8 cellular contexts compared by ENCODE assay signal in the genomic region with DNA sequence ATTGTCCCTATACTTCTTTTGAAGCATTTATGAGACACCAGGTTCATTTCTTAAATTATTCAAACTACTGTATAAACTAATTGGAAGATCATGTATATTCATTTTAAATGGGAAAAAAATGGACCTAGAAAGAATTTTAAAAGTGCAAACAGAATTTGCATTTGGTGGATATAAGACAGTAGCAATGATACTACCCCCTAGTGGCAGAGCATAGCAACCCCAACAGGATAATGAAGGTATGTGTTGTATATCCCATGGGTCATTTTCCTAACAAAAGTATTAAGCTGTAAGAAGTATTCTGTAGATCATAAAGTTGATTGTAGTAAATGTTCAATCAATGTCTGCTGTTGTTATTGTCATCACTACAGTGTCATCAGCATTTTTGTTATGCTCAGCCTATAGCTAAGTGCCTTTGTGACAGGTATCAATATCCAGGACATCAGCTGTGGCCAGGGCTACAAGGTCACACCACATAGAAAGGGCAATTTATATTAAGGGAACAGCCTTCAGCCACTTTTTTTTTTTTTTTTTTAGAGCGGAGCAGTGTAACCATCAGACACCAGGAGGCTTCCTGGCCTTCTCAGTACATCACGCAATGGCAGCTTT.
A peak's percentile ranks its signal among the peaks of the same experiment; 100 is the strongest.
DNase-seq lines count a peak whose midpoint lies in the region; ATAC-seq, FAIRE-seq and TF ChIP-seq lines count a peak whose summit lies in the region.

No MANE protein-coding gene starts in this region.

- H3K27ac ChIP-seq in CD4-positive, CD25-positive, alpha-beta regulatory T cell (ENCODE audit: insufficient read depth, low read length, poor library complexity, severe bottlenecking) = no peak overlapping the region

- peaks cover 0 to 3% (median 0%) of the 10 kb centered on the region in 7 donors for H3K9me3 Mint-ChIP-seq in CD4-positive, CD25-positive, alpha-beta regulatory T cell
- H3K9me3 Mint-ChIP-seq in activated naive CD4-positive, alpha-beta T cell treated with anti-CD3 and anti-CD28 coated beads, Interleukin-2, amount 10 ng/mL, durations not matched to agents 7 days and 5 days = no peaks in the 10 kb centered on the region

- no peaks in the 10 kb centered on the region for H3K4me1 Mint-ChIP-seq in CD4-positive, CD25-positive, alpha-beta regulatory T cell
- H3K4me1 Mint-ChIP-seq in activated naive CD4-positive, alpha-beta T cell treated with anti-CD3 and anti-CD28 coated beads, Interleukin-2, amount 10 ng/mL, durations not matched to agents 7 days and 5 days = no peaks in the 10 kb centered on the region

- peak; percentile 37 to 60 for ATAC-seq in CD4-positive, CD25-positive, alpha-beta regulatory T cell (ENCODE audit: low read depth in 2 of 2)
- no peak for ATAC-seq in HG03571 (IDR thresholded peaks at IDR 0.05; ENCODE audit: unreplicated experiment)

- FAIRE-seq in GM12891 (lab: Jason Lieb, UNC) = peak; percentile 82

- H3K4me1 ChIP-seq in CD4-positive, CD25-positive, alpha-beta regulatory T cell (ENCODE audit: control insufficient read depth, insufficient read depth, low read length, poor library complexity, severe bottlenecking) = no peaks in the 10 kb centered on the region

- CTCF ChIA-PET in activated naive CD4-positive, alpha-beta T cell treated with anti-CD3 and anti-CD28 coated beads, Interleukin-2, amount 10 ng/mL, durations not matched to agents 7 days and 5 days (lab: Charles Lee) = interaction anchor here (0.6 to 3.5 kb wide), 12 partner anchors 9 to 473 kb away, joined by 3 to 41 read pairs (median 3); a partner anchor contains a TSS

- no peaks in the 10 kb centered on the region for H3K9me3 ChIP-seq in CD4-positive, CD25-positive, alpha-beta regulatory T cell (ENCODE audit: control insufficient read depth in 2 of 2, low read length in 2 of 2)

- H3K27me3 ChIP-seq in CD4-positive, CD25-positive, alpha-beta regulatory T cell (ENCODE audit: control insufficient read depth, insufficient read depth, low read length) = peaks cover 12% of the 10 kb centered on the region

- no peak for TF ChIP-seq POLR2A in GM12891 (IDR thresholded peaks at IDR 0.05; ENCODE audit: low read depth, low read length)

- DNase-seq in CD4-positive, CD25-positive, alpha-beta regulatory T cell = peak in 2 of 3 donors; percentile 52 to 62
- no peak for DNase-seq in GM12891 (ENCODE audit: insufficient read length, low spot score)
- DNase-seq in NCI-H460 (ENCODE audit: extremely low read depth, low read depth) = peak; percentile 40
- DNase-seq in activated naive CD4-positive, alpha-beta T cell treated with anti-CD3 and anti-CD28 coated beads, Interleukin-2, amount 10 ng/mL, durations not matched to agents 7 days and 5 days = peak; percentile 54
- DNase-seq in iPS-NIHi11 (ENCODE audit: low spot score) = peak; percentile 46
- peak; percentile 23 for DNase-seq in stromal cell of bone marrow (ENCODE audit: low read depth)
- DNase-seq in NCI-H2107 treated with DMSO at 0.1 percent for 48 hours (lab: John Stamatoyannopoulos, UW; ENCODE audit: unreplicated experiment) = no peak

- H3K36me3 Mint-ChIP-seq in CD4-positive, CD25-positive, alpha-beta regulatory T cell = no peaks in the 10 kb centered on the region
- no peaks in the 10 kb centered on the region for H3K36me3 Mint-ChIP-seq in activated naive CD4-positive, alpha-beta T cell treated with anti-CD3 and anti-CD28 coated beads, Interleukin-2, amount 10 ng/mL, durations not matched to agents 7 days and 5 days

- no peak overlapping the region for H3K4me3 Mint-ChIP-seq in CD4-positive, CD25-positive, alpha-beta regulatory T cell
- H3K4me3 Mint-ChIP-seq in activated naive CD4-positive, alpha-beta T cell treated with anti-CD3 and anti-CD28 coated beads, Interleukin-2, amount 10 ng/mL, durations not matched to agents 7 days and 5 days = no peak overlapping the region

- H3K36me3 ChIP-seq in CD4-positive, CD25-positive, alpha-beta regulatory T cell (ENCODE audit: control insufficient read depth, insufficient read depth, low read length) = no peaks in the 10 kb centered on the region

- peaks cover 53% of the 10 kb centered on the region for H3K27me3 Mint-ChIP-seq in CD4-positive, CD25-positive, alpha-beta regulatory T cell
- peaks cover 29% of the 10 kb centered on the region for H3K27me3 Mint-ChIP-seq in activated naive CD4-positive, alpha-beta T cell treated with anti-CD3 and anti-CD28 coated beads, Interleukin-2, amount 10 ng/mL, durations not matched to agents 7 days and 5 days

- no peak overlapping the region for H3K4me3 ChIP-seq in CD4-positive, CD25-positive, alpha-beta regulatory T cell (ENCODE audit: low read depth, low read length)

- H3K27ac Mint-ChIP-seq in CD4-positive, CD25-positive, alpha-beta regulatory T cell = no peak overlapping the region
- H3K27ac Mint-ChIP-seq in activated naive CD4-positive, alpha-beta T cell treated with anti-CD3 and anti-CD28 coated beads, Interleukin-2, amount 10 ng/mL, durations not matched to agents 7 days and 5 days = no peak overlapping the region

TF ChIP-seq in GM12891, 5 proteins besides CTCF, POLR2A, EP300 and RAD21:
- TF ChIP-seq POU2F2 (IDR thresholded peaks at IDR 0.05; ENCODE audit: low read depth, low read length) (no peak), SPI1 (IDR thresholded peaks at IDR 0.05; ENCODE audit: low read depth, low read length) (no peak), POLR2AphosphoS5 (IDR thresholded peaks at IDR 0.05; ENCODE audit: low read depth, low read length) (no peak), TAF1 (IDR thresholded peaks at IDR 0.05; ENCODE audit: low read depth, low read length) (no peak), PAX5 (IDR thresholded peaks at IDR 0.05; ENCODE audit: insufficient read depth, low read length, severe bottlenecking) (no peak)

Comparison
In these comparisons a context has a peak if more than half of its experiments do, and no peak if none do; other contexts are left out.
1. DNase-seq: peak in CD4-positive, CD25-positive, alpha-beta regulatory T cell (2 of 3), NCI-H460 (single experiment), activated naive CD4-positive, alpha-beta T cell treated with anti-CD3 and anti-CD28 coated beads, Interleukin-2, amount 10 ng/mL, durations not matched to agents 7 days and 5 days (single experiment), iPS-NIHi11 (single experiment) and stromal cell of bone marrow (single experiment); none in GM12891 (single experiment) and NCI-H2107 treated with DMSO at 0.1 percent for 48 hours (single experiment).